30 cellular contexts compared by ENCODE assay signal in genomic region chr2:154556146-154556545, GRCh38.
DNase-seq lines count a peak whose midpoint lies in the region; ATAC-seq, FAIRE-seq and TF ChIP-seq lines count a peak whose summit lies in the region.
"Had no signal": no experiment of that assay in that cellular context is flagged by ENCODE, and none has a peak within 500 bp of the region (broad histone marks: within the 10 kb centered on the region; RNA-seq: fewer than 3 reads in every experiment).

No MANE protein-coding gene starts in this region.

- DNase-seq in GM12865 (ENCODE audit: low read depth) (peak; percentile 7), RPMI8226 (peak; percentile 30), KBM-7 (no peak), HTR-8/SVneo (ENCODE audit: insufficient read length, low spot score) (no peak)
- DNase-seq: activated CD4-positive, alpha-beta memory T cell treated with anti-CD3 and anti-CD28 coated beads for 36 hours; activated CD4-positive, CD25-positive, alpha-beta regulatory T cell treated with anti-CD3 and anti-CD28 coated beads, Interleukin-2, amount 50 U/mL, for 72 hours; activated CD8-positive, alpha-beta memory T cell treated with anti-CD3 and anti-CD28 coated beads, Interleukin-2, amount 50 U/mL, for 4 hours; activated naive CD4-positive, alpha-beta T cell treated with anti-CD3 and anti-CD28 coated beads, Interleukin-2, amount 10 ng/mL, durations not matched to agents 7 days and 5 days; AML-193; amygdala; CD4-positive, alpha-beta T cell; effector CD4-positive, alpha-beta T cell; H9; left ventricle myocardium inferior; NCI-H1105; NCI-H187 treated with DMSO at 0.1 percent for 48 hours; NCI-H774; SK-N-SH; stimulated activated naive CD4-positive, alpha-beta T cell treated with Interleukin-2 at 50 U/mL for 16 hours; T-helper 2 cell; uterus had no signal

- TF ChIP-seq CTCF in GM12865 (IDR thresholded peaks at IDR 0.05; ENCODE audit: insufficient read depth, low read depth, low read length, missing control alignments) = no peak

- FAIRE-seq in HTR-8/SVneo (lab: Jason Lieb, UNC) = no peak
- FAIRE-seq: A204.1, colon, D721Med had no signal

- ATAC-seq in GM19324 (IDR thresholded peaks at IDR 0.05; ENCODE audit: low FRiP score, unreplicated experiment) = peak; percentile 72
- ATAC-seq in HG02981 (IDR thresholded peaks at IDR 0.05; ENCODE audit: unreplicated experiment) = peak; percentile 63
- ATAC-seq in HG03039 (IDR thresholded peaks at IDR 0.05; ENCODE audit: unreplicated experiment) = no peak
- no peak for ATAC-seq in HG02938 (IDR thresholded peaks at IDR 0.05; ENCODE audit: unreplicated experiment)

- in situ Hi-C loops in KBM-7 (cut with MboI; ENCODE audit: low pct_unique_long_range_greater_than_20kb, low sequenced_read_pairs) = no loop called here

- no peak overlapping the region for H3K4me3 ChIP-seq in GM12865 (ENCODE audit: low read depth, low read length)
- H3K4me3 ChIP-seq: breast epithelium, left ventricle myocardium inferior, thoracic aorta, uterus had no signal

Comparison
In these comparisons a context has a peak if more than half of its experiments do, and no peak if none do; other contexts are left out.
1. DNase-seq: peak in GM12865 (single experiment) and RPMI8226 (single experiment); none in KBM-7 (single experiment) and HTR-8/SVneo (single experiment).
2. ATAC-seq: peak in GM19324 (single experiment) and HG02981 (single experiment); none in HG03039 (single experiment) and HG02938 (single experiment).